7 cellular contexts compared by ENCODE assay signal in the genomic region with DNA sequence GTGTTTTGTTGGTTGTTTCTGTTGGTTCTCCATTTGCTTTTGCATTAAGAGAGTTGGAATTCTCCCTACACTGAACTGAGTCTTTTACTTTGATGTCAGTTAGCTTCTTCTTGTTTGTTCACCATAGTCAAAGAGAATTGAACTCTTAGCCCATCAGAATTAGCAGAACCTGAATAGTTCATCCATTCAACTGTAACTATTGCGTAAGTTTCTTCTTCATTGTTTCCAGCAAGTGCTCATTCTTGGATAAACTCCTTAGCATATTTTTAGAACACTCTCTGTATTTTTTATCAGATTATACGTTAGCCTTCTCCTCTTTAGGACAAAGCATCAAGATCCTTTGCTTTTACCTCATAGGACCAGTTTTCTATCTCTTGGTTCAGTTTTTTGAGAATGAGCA.
"Had no signal": no experiment of that assay in that cellular context is flagged by ENCODE, and none has a peak within 500 bp of the region (broad histone marks: within the 10 kb centered on the region; RNA-seq: fewer than 3 reads in every experiment).

No MANE protein-coding gene starts in this region.

- H3K4me3 ChIP-seq: K562 had no signal

- FAIRE-seq: HepG2, HTR-8/SVneo, K562 had no signal

- H3K27ac ChIP-seq: HL-60 had no signal

- DNase-seq: IMR-90, KBM-7, KG1 had no signal
